In genomic region chr13:113900646-113901045, GRCh38 we compare ENCODE assay signal across 29 cellular contexts. TPM values are rescaled to one million over a fixed set of nuclear protein-coding genes. Genes with fewer than 3 reads are reported as not detected.
DNase-seq lines count a peak whose midpoint lies in the region; ATAC-seq and TF ChIP-seq lines count a peak whose summit lies in the region.
"Had no signal": no experiment of that assay in that cellular context is flagged by ENCODE, and none has a peak within 500 bp of the region (broad histone marks: within the 10 kb centered on the region; RNA-seq: fewer than 3 reads in every experiment).

No MANE protein-coding gene starts in this region.

- ATAC-seq in activated CD8-positive, alpha-beta memory T cell treated with anti-CD3 and anti-CD28 coated beads, Interleukin-2, amount 10 ng/mL, durations not matched to agents 7 days and 5 days: no peak
- ATAC-seq in activated CD4-positive, CD25-positive, alpha-beta regulatory T cell treated with anti-CD3 and anti-CD28 coated beads, Interleukin-2, amount 50 U/mL, for 24 hours: no peak
- ATAC-seq: CD8-positive, alpha-beta T cell; heart left ventricle; mucosa of descending colon; natural killer cell; WTC11 had no signal

- no peaks in the 10 kb centered on the region for H3K4me1 Mint-ChIP-seq in activated CD8-positive, alpha-beta memory T cell treated with anti-CD3 and anti-CD28 coated beads, Interleukin-2, amount 10 ng/mL, durations not matched to agents 7 days and 5 days
- H3K4me1 Mint-ChIP-seq in chondrocyte (ENCODE audit: low read depth) (peaks cover 60% of the 10 kb centered on the region), neural crest cell (no peaks in the 10 kb centered on the region)
- H3K4me1 Mint-ChIP-seq: activated CD4-positive, alpha-beta T cell treated with anti-CD3 and anti-CD28 coated beads, Interleukin-2, amount 10 ng/mL, durations not matched to agents 7 days and 5 days; B cell; natural killer cell; WTC11 had no signal

- TF ChIP-seq CTCF in chondrocyte (IDR thresholded peaks at IDR 0.05): no peak
- TF ChIP-seq CTCF in neural crest cell (conservative IDR thresholded peaks at IDR 0.05): no peak

- no peaks in the 10 kb centered on the region for H3K9me3 Mint-ChIP-seq in activated CD8-positive, alpha-beta memory T cell treated with anti-CD3 and anti-CD28 coated beads, Interleukin-2, amount 10 ng/mL, durations not matched to agents 7 days and 5 days (ENCODE audit: low read depth)
- H3K9me3 Mint-ChIP-seq in chondrocyte (ENCODE audit: low read depth) (peaks cover 6% of the 10 kb centered on the region), neural crest cell (peaks cover 6% of the 10 kb centered on the region)
- H3K9me3 Mint-ChIP-seq: activated CD4-positive, alpha-beta T cell treated with anti-CD3 and anti-CD28 coated beads, Interleukin-2, amount 10 ng/mL, durations not matched to agents 7 days and 5 days; CD8-positive, alpha-beta T cell; natural killer cell had no signal

- DNase-seq in activated CD8-positive, alpha-beta memory T cell treated with anti-CD3 and anti-CD28 coated beads, Interleukin-2, amount 10 ng/mL, durations not matched to agents 7 days and 5 days: peak; percentile 23
- no peak for DNase-seq in activated CD8-positive, alpha-beta memory T cell treated with anti-CD3 and anti-CD28 coated beads, Interleukin-2, amount 50 U/mL, for 48 hours
- DNase-seq in chondrocyte (ENCODE audit: low spot score) (no peak), neural crest cell (ENCODE audit: low read depth, low spot score) (no peak), ureter (ENCODE audit: low spot score) (peak; percentile 20), kidney tubule cell (ENCODE audit: low spot score) (no peak), retina (no peak)
- DNase-seq: activated CD4-positive, alpha-beta T cell treated with anti-CD3 and anti-CD28 coated beads, Interleukin-2, amount 10 ng/mL, durations not matched to agents 7 days and 5 days; aorta; cortex of kidney; effector memory CD4-positive, alpha-beta T cell; foreskin fibroblast; GOT3; heart left ventricle; KG1; kidney glomerular epithelial cell; mucosa of descending colon; natural killer cell; NCI-H1092 treated with DMSO at 0.1 percent for 48 hours; NCI-H187 treated with DMSO at 0.1 percent for 48 hours; NCI-H2171; NCI-H82; stimulated activated naive CD4-positive, alpha-beta T cell treated with Interleukin-2 at 50 U/mL for 16 hours; T-helper 1 cell had no signal

- H3K27ac Mint-ChIP-seq in activated CD8-positive, alpha-beta memory T cell treated with anti-CD3 and anti-CD28 coated beads, Interleukin-2, amount 10 ng/mL, durations not matched to agents 7 days and 5 days: no peak overlapping the region
- H3K27ac Mint-ChIP-seq in chondrocyte (ENCODE audit: unreplicated experiment) (peak overlapping the region; percentile 80), neural crest cell (ENCODE audit: unreplicated experiment) (peak overlapping the region; percentile 4)
- H3K27ac Mint-ChIP-seq: activated CD4-positive, alpha-beta T cell treated with anti-CD3 and anti-CD28 coated beads, Interleukin-2, amount 10 ng/mL, durations not matched to agents 7 days and 5 days; activated naive CD8-positive, alpha-beta T cell; B cell; CD8-positive, alpha-beta T cell; natural killer cell; WTC11 had no signal

- peaks cover 26% of the 10 kb centered on the region for H3K27me3 Mint-ChIP-seq in activated CD8-positive, alpha-beta memory T cell treated with anti-CD3 and anti-CD28 coated beads, Interleukin-2, amount 10 ng/mL, durations not matched to agents 7 days and 5 days
- H3K27me3 Mint-ChIP-seq in chondrocyte (ENCODE audit: low read depth) (no peaks in the 10 kb centered on the region), neural crest cell (ENCODE audit: low read depth) (no peaks in the 10 kb centered on the region)

- no peak overlapping the region for H3K4me3 Mint-ChIP-seq in activated CD8-positive, alpha-beta memory T cell treated with anti-CD3 and anti-CD28 coated beads, Interleukin-2, amount 10 ng/mL, durations not matched to agents 7 days and 5 days
- H3K4me3 Mint-ChIP-seq in chondrocyte (ENCODE audit: unreplicated experiment): no peak overlapping the region
- H3K4me3 Mint-ChIP-seq in neural crest cell: no peak overlapping the region
- H3K4me3 Mint-ChIP-seq: activated CD4-positive, alpha-beta T cell treated with anti-CD3 and anti-CD28 coated beads, Interleukin-2, amount 10 ng/mL, durations not matched to agents 7 days and 5 days; activated naive CD8-positive, alpha-beta T cell; B cell; CD8-positive, alpha-beta T cell; natural killer cell; WTC11 had no signal

- no peaks in the 10 kb centered on the region for H3K36me3 Mint-ChIP-seq in activated CD8-positive, alpha-beta memory T cell treated with anti-CD3 and anti-CD28 coated beads, Interleukin-2, amount 10 ng/mL, durations not matched to agents 7 days and 5 days
- H3K36me3 Mint-ChIP-seq in chondrocyte (ENCODE audit: low read depth) (peaks cover 2% of the 10 kb centered on the region), neural crest cell (ENCODE audit: low read depth) (no peaks in the 10 kb centered on the region)
- H3K36me3 Mint-ChIP-seq: activated naive CD8-positive, alpha-beta T cell; CD8-positive, alpha-beta T cell; natural killer cell; WTC11 had no signal

- CTCF ChIA-PET in activated CD8-positive, alpha-beta memory T cell treated with anti-CD3 and anti-CD28 coated beads, Interleukin-2, amount 10 ng/mL, durations not matched to agents 7 days and 5 days (lab: Charles Lee): no interaction called here

RNA-seq across cellular contexts. Expression of gene GAS6, which starts 36.8 kb away (rescaled TPM):
- under 1 TPM; 0.15 to 0.23 TPM for total RNA-seq in activated CD8-positive, alpha-beta memory T cell treated with anti-CD3 and anti-CD28 coated beads, Interleukin-2, amount 10 ng/mL, durations not matched to agents 7 days and 5 days
- 83.7 to 113 TPM (median 111 TPM) in 3 replicates for total RNA-seq in chondrocyte
- 7.7 and 9.0 TPM in 2 replicates for total RNA-seq in neural crest cell
- total RNA-seq in ureter: 68.1 TPM

Comparison
In these comparisons a context has a peak if more than half of its experiments do, and no peak if none do; other contexts are left out.
1. DNase-seq: peak in activated CD8-positive, alpha-beta memory T cell treated with anti-CD3 and anti-CD28 coated beads, Interleukin-2, amount 10 ng/mL, durations not matched to agents 7 days and 5 days (single experiment) and ureter (single experiment); none in activated CD8-positive, alpha-beta memory T cell treated with anti-CD3 and anti-CD28 coated beads, Interleukin-2, amount 50 U/mL, for 48 hours (single experiment), chondrocyte (single experiment), neural crest cell (single experiment), kidney tubule cell (single experiment) and retina (single experiment).